ENCODE assay signal across 2 cellular contexts in genomic region chr14:28245216-28245615, GRCh38.
TF ChIP-seq lines count a peak whose summit lies in the region.

No MANE protein-coding gene starts in this region.

TF ChIP-seq in liver, 16 proteins besides CTCF, POLR2A, EP300 and RAD21 (continued from another document):
- peak; percentile 66 for TF ChIP-seq REST (IDR thresholded peaks at IDR 0.05)

TF ChIP-seq in HepG2, 621 proteins besides CTCF, POLR2A, EP300 and RAD21 (continued from another document):
- TF ChIP-seq NFAT5 (CRISPR knock-in tag; IDR thresholded peaks at IDR 0.05) (no peak), HNF4A (CRISPR knock-in tag; IDR thresholded peaks at IDR 0.05) (no peak), PAXIP1 (CRISPR knock-in tag; conservative IDR thresholded peaks at IDR 0.05) (no peak), ZNF17 (CRISPR knock-in tag; IDR thresholded peaks at IDR 0.05) (no peak), ZNF513 (CRISPR knock-in tag; conservative IDR thresholded peaks at IDR 0.05) (no peak), ZNF441 (CRISPR knock-in tag; IDR thresholded peaks at IDR 0.05; ENCODE audit: borderline replicate concordance) (no peak), ZNF619 (CRISPR knock-in tag; IDR thresholded peaks at IDR 0.05) (no peak), HDAC2 (CRISPR knock-in tag; IDR thresholded peaks at IDR 0.05) (no peak), MIXL1 (CRISPR knock-in tag; IDR thresholded peaks at IDR 0.05) (no peak), ZFP91 (CRISPR knock-in tag; IDR thresholded peaks at IDR 0.05; ENCODE audit: borderline replicate concordance) (no peak), ZFP90 (CRISPR knock-in tag; IDR thresholded peaks at IDR 0.05; ENCODE audit: borderline replicate concordance) (no peak)
